27 cellular contexts compared by ENCODE assay signal in the genomic region with DNA sequence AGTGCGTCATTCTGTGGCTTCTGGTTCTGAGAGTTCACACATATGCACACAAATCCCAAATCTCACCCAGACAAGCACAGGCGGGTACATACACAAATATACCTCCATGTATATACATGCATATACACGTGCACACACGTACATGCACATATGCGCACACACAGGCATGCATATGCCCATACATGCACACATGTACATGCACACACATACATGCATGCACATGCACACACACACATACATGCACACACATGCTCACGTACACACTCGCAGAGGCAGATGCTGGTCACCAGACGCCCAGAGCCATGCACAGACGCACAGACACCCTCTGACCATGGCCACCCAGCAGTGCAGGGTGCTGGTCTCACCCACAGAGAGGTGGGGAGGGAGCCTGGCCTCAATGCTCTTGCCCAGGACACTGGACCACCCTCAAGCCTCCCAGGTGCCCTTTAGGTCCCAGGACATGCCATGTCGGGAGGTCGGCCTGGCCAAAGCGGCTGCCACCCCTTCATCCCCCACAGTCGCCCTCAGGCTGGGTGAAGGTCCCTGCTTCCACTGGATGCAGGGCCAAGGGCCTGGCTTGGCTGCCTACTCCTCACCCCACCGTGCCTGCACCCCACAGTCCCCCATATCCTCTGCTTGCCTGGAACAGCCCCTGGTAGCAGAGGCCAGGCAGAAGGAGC. TPM values are rescaled to one million over a fixed set of nuclear protein-coding genes. Genes with fewer than 3 reads are reported as not detected.
"Had no signal": no experiment of that assay in that cellular context is flagged by ENCODE, and none has a peak within 500 bp of the region (broad histone marks: within the 10 kb centered on the region; RNA-seq: fewer than 3 reads in every experiment).

No MANE protein-coding gene starts in this region.

- H3K27ac Mint-ChIP-seq: activated CD4-positive, alpha-beta memory T cell treated with anti-CD3 and anti-CD28 coated beads for 36 hours; activated naive CD4-positive, alpha-beta T cell treated with anti-CD3 and anti-CD28 coated beads for 36 hours; activated naive CD8-positive, alpha-beta T cell treated with anti-CD3 and anti-CD28 coated beads, Interleukin-2, amount 10 ng/mL, durations not matched to agents 7 days and 5 days; activated T-cell treated with anti-CD3 and anti-CD28 coated beads, Interleukin-2, amount 50 U/mL, for 72 hours; dendritic cell treated with granulocyte-macrophage colony-stimulating factor and Interleukin-4, amounts not matched to agents 40 ng/mL and 50 ng/mL, for 4 days; nephron progenitor cell had no signal

- ATAC-seq: activated T-cell treated with anti-CD3 and anti-CD28 coated beads, Interleukin-2, amount 50 U/mL, for 72 hours; left cardiac atrium; mucosa of descending colon had no signal

- H3K4me1 Mint-ChIP-seq: activated naive CD8-positive, alpha-beta T cell treated with anti-CD3 and anti-CD28 coated beads, Interleukin-2, amount 10 ng/mL, durations not matched to agents 7 days and 5 days; nephron progenitor cell had no signal

- H3K27me3 Mint-ChIP-seq: activated CD4-positive, alpha-beta memory T cell treated with anti-CD3 and anti-CD28 coated beads for 36 hours; activated naive CD8-positive, alpha-beta T cell treated with anti-CD3 and anti-CD28 coated beads, Interleukin-2, amount 10 ng/mL, durations not matched to agents 7 days and 5 days had no signal

- H3K27ac ChIP-seq: thyroid gland had no signal

- H3K9me3 ChIP-seq: esophagus muscularis mucosa, mucosa of descending colon, sigmoid colon, thyroid gland had no signal

- H3K27me3 ChIP-seq: esophagus muscularis mucosa, sigmoid colon, thyroid gland had no signal

- H3K4me2 ChIP-seq: smooth muscle cell had no signal

- FAIRE-seq: frontal cortex had no signal

- H3K9me3 Mint-ChIP-seq: activated CD4-positive, alpha-beta memory T cell treated with anti-CD3 and anti-CD28 coated beads for 36 hours; activated naive CD4-positive, alpha-beta T cell treated with anti-CD3 and anti-CD28 coated beads for 36 hours; activated naive CD8-positive, alpha-beta T cell treated with anti-CD3 and anti-CD28 coated beads, Interleukin-2, amount 10 ng/mL, durations not matched to agents 7 days and 5 days; activated T-cell treated with anti-CD3 and anti-CD28 coated beads, Interleukin-2, amount 50 U/mL, for 72 hours; dendritic cell treated with granulocyte-macrophage colony-stimulating factor and Interleukin-4, amounts not matched to agents 40 ng/mL and 50 ng/mL, for 4 days; nephron progenitor cell had no signal

- H3K4me3 Mint-ChIP-seq: activated CD4-positive, alpha-beta memory T cell treated with anti-CD3 and anti-CD28 coated beads for 36 hours; activated naive CD4-positive, alpha-beta T cell treated with anti-CD3 and anti-CD28 coated beads for 36 hours; activated naive CD8-positive, alpha-beta T cell treated with anti-CD3 and anti-CD28 coated beads, Interleukin-2, amount 10 ng/mL, durations not matched to agents 7 days and 5 days; activated T-cell treated with anti-CD3 and anti-CD28 coated beads, Interleukin-2, amount 50 U/mL, for 72 hours; dendritic cell treated with granulocyte-macrophage colony-stimulating factor and Interleukin-4, amounts not matched to agents 40 ng/mL and 50 ng/mL, for 4 days; nephron progenitor cell had no signal

- H3K36me3 Mint-ChIP-seq: activated naive CD8-positive, alpha-beta T cell treated with anti-CD3 and anti-CD28 coated beads, Interleukin-2, amount 10 ng/mL, durations not matched to agents 7 days and 5 days had no signal

- DNase-seq: activated CD4-positive, alpha-beta memory T cell treated with anti-CD3 and anti-CD28 coated beads for 36 hours; activated CD4-positive, alpha-beta T cell treated with anti-CD3 and anti-CD28 coated beads for 48 hours; activated effector memory CD4-positive, alpha-beta T cell treated with Interleukin-2 at 50 U/mL for 16 hours; activated naive CD4-positive, alpha-beta T cell treated with anti-CD3 and anti-CD28 coated beads for 36 hours; activated naive CD8-positive, alpha-beta T cell treated with anti-CD3 and anti-CD28 coated beads, Interleukin-2, amount 10 ng/mL, durations not matched to agents 7 days and 5 days; activated T-cell treated with anti-CD3 and anti-CD28 coated beads, Interleukin-2, amount 50 U/mL, for 72 hours; amniotic stem cell; effector memory CD4-positive, alpha-beta T cell; islet precursor cell; left cardiac atrium; mesendoderm; nephron progenitor cell; sigmoid colon; stimulated activated CD4-positive, alpha-beta T cell treated with anti-CD3 and anti-CD28 coated beads, Interleukin-4, amount 100 ng/mL, for 1 hour; stimulated activated naive CD4-positive, alpha-beta T cell; thyroid gland had no signal

- H3K4me3 ChIP-seq: esophagus muscularis mucosa, mucosa of descending colon, sigmoid colon, smooth muscle cell, thyroid gland had no signal

RNA-seq across cellular contexts. Expression of a gene that starts 22.5 kb away (rescaled TPM):
- total RNA-seq: activated CD4-positive, alpha-beta memory T cell treated with anti-CD3 and anti-CD28 coated beads for 36 hours; activated naive CD4-positive, alpha-beta T cell treated with anti-CD3 and anti-CD28 coated beads for 36 hours; activated naive CD8-positive, alpha-beta T cell treated with anti-CD3 and anti-CD28 coated beads, Interleukin-2, amount 10 ng/mL, durations not matched to agents 7 days and 5 days; activated T-cell treated with anti-CD3 and anti-CD28 coated beads, Interleukin-2, amount 50 U/mL, for 72 hours; bronchial epithelial cell; esophagus muscularis mucosa; frontal cortex; left cardiac atrium; mucosa of descending colon; omental fat pad; posterior vena cava; renal cortical epithelial cell; sigmoid colon; smooth muscle cell; T-helper 2 cell treated with Interferon-gamma antibody and Interleukin-4, amounts not matched to agents 100 ng/mL and 5 ng/mL, for 36 hours; thyroid gland; urinary bladder had no signal

RNA-seq across cellular contexts. Expression of a gene that starts 35.5 kb away (rescaled TPM):
- total RNA-seq: activated CD4-positive, alpha-beta memory T cell treated with anti-CD3 and anti-CD28 coated beads for 36 hours; activated naive CD4-positive, alpha-beta T cell treated with anti-CD3 and anti-CD28 coated beads for 36 hours; activated naive CD8-positive, alpha-beta T cell treated with anti-CD3 and anti-CD28 coated beads, Interleukin-2, amount 10 ng/mL, durations not matched to agents 7 days and 5 days; activated T-cell treated with anti-CD3 and anti-CD28 coated beads, Interleukin-2, amount 50 U/mL, for 72 hours; bronchial epithelial cell; esophagus muscularis mucosa; frontal cortex; left cardiac atrium; mucosa of descending colon; omental fat pad; posterior vena cava; renal cortical epithelial cell; sigmoid colon; smooth muscle cell; T-helper 2 cell treated with Interferon-gamma antibody and Interleukin-4, amounts not matched to agents 100 ng/mL and 5 ng/mL, for 36 hours; thyroid gland; urinary bladder had no signal

RNA-seq across cellular contexts. Expression of a gene that starts 45.7 kb away (rescaled TPM):
- total RNA-seq: activated CD4-positive, alpha-beta memory T cell treated with anti-CD3 and anti-CD28 coated beads for 36 hours; activated naive CD4-positive, alpha-beta T cell treated with anti-CD3 and anti-CD28 coated beads for 36 hours; activated naive CD8-positive, alpha-beta T cell treated with anti-CD3 and anti-CD28 coated beads, Interleukin-2, amount 10 ng/mL, durations not matched to agents 7 days and 5 days; activated T-cell treated with anti-CD3 and anti-CD28 coated beads, Interleukin-2, amount 50 U/mL, for 72 hours; bronchial epithelial cell; esophagus muscularis mucosa; frontal cortex; left cardiac atrium; mucosa of descending colon; omental fat pad; posterior vena cava; renal cortical epithelial cell; sigmoid colon; smooth muscle cell; T-helper 2 cell treated with Interferon-gamma antibody and Interleukin-4, amounts not matched to agents 100 ng/mL and 5 ng/mL, for 36 hours; thyroid gland; urinary bladder had no signal

RNA-seq across cellular contexts. Expression of a gene that starts 59.3 kb away (rescaled TPM):
- total RNA-seq: activated CD4-positive, alpha-beta memory T cell treated with anti-CD3 and anti-CD28 coated beads for 36 hours; activated naive CD4-positive, alpha-beta T cell treated with anti-CD3 and anti-CD28 coated beads for 36 hours; activated naive CD8-positive, alpha-beta T cell treated with anti-CD3 and anti-CD28 coated beads, Interleukin-2, amount 10 ng/mL, durations not matched to agents 7 days and 5 days; activated T-cell treated with anti-CD3 and anti-CD28 coated beads, Interleukin-2, amount 50 U/mL, for 72 hours; bronchial epithelial cell; esophagus muscularis mucosa; frontal cortex; left cardiac atrium; mucosa of descending colon; omental fat pad; posterior vena cava; renal cortical epithelial cell; sigmoid colon; smooth muscle cell; T-helper 2 cell treated with Interferon-gamma antibody and Interleukin-4, amounts not matched to agents 100 ng/mL and 5 ng/mL, for 36 hours; thyroid gland; urinary bladder had no signal
